Comparison of ENCODE assay signal across 19 cellular contexts in the genomic region with DNA sequence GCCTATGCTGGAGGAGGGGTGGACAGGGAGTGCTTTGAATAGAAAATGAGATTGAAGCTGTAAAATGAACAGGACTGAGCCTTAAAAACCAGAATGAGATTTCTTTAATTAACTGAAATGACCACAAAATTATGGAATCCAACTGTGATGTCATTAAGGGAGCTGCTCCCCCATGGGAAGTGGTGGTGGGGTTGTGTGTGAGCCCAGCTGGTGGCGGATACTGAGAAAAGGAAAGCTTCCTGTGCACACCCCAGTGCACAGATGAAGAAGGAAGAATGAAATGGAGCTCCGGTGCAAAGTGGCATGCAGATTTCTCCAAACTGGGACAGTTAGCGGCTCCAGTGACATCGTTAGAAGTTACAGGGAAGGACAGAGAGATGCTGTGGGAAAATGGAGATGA.
A peak's percentile ranks its signal among the peaks of the same experiment; 100 is the strongest.
DNase-seq lines count a peak whose midpoint lies in the region; ATAC-seq, FAIRE-seq and TF ChIP-seq lines count a peak whose summit lies in the region.
"Had no signal": no experiment of that assay in that cellular context is flagged by ENCODE, and none has a peak within 500 bp of the region (broad histone marks: within the 10 kb centered on the region; RNA-seq: fewer than 3 reads in every experiment).

No MANE protein-coding gene starts in this region.

- no peak overlapping the region for H3K4me3 Mint-ChIP-seq in MCF 10A (ENCODE audit: unreplicated experiment)
- no peak overlapping the region for H3K4me3 Mint-ChIP-seq in naive thymus-derived CD4-positive, alpha-beta T cell
- H3K4me3 Mint-ChIP-seq: CD4-positive, CD25-positive, alpha-beta regulatory T cell had no signal

- in situ Hi-C loops in GM12878 (cut with MboI), result no loop called here

- H3K9me3 ChIP-seq in breast epithelium, result no peaks in the 10 kb centered on the region
- no peaks in the 10 kb centered on the region for H3K9me3 ChIP-seq in GM12878 (replicated peaks; ENCODE audit: control insufficient read depth, insufficient read depth, low read length)
- H3K9me3 ChIP-seq in left ventricle myocardium inferior (replicated peaks), result no peaks in the 10 kb centered on the region
- H3K9me3 ChIP-seq in naive thymus-derived CD4-positive, alpha-beta T cell (ENCODE audit: control insufficient read depth in 2 of 3, low read length in 3 of 3), result no peaks in the 10 kb centered on the region
- H3K9me3 ChIP-seq: SJCRH30 had no signal

- no peak for TF ChIP-seq CTCF in MCF 10A (IDR thresholded peaks at IDR 0.05; ENCODE audit: unreplicated experiment)
- no peak for TF ChIP-seq CTCF in breast epithelium (IDR thresholded peaks at IDR 0.05)
- TF ChIP-seq CTCF in GM12878 (IDR thresholded peaks at IDR 0.05 in 2 of 3, conservative IDR thresholded peaks at IDR 0.05 in 1 of 3; ENCODE audit: control insufficient read depth in 2 of 3, extremely low read depth in 1 of 3, insufficient read depth in 1 of 3, low read depth in 3 of 3, low read length in 3 of 3), result no peak
- TF ChIP-seq CTCF in left ventricle myocardium inferior (IDR thresholded peaks at IDR 0.05; ENCODE audit: borderline replicate concordance), result no peak

- H3K27me3 ChIP-seq in breast epithelium (no peaks in the 10 kb centered on the region), GM12878 (replicated peaks in 1 of 2; ENCODE audit: control insufficient read depth in 2 of 2, insufficient read depth in 2 of 2, low read length in 1 of 2) (no peaks in the 10 kb centered on the region), left ventricle myocardium inferior (ENCODE audit: low read depth) (peaks cover 6% of the 10 kb centered on the region)
- H3K27me3 ChIP-seq in naive thymus-derived CD4-positive, alpha-beta T cell (ENCODE audit: control insufficient read depth in 2 of 2, insufficient read depth in 2 of 2, low read length in 2 of 2), result no peaks in the 10 kb centered on the region
- H3K27me3 ChIP-seq: SJCRH30 had no signal

- BruUV-seq in MCF 10A (replicated peaks; lab: Mats Ljungman, UMichigan) (no TSS peak), GM12878 (replicated peaks; lab: Mats Ljungman, UMichigan) (no TSS peak)

- H2AFZ ChIP-seq in GM12878 (ENCODE audit: control insufficient read depth, low read depth, low read length), result no peak overlapping the region; the same call in 1 of the 2 replicates

- H3K4me1 ChIP-seq in breast epithelium, result no peaks in the 10 kb centered on the region
- peaks cover 3% of the 10 kb centered on the region for H3K4me1 ChIP-seq in GM12878 (ENCODE audit: control insufficient read depth, insufficient read depth, low read length)
- peaks cover 13% of the 10 kb centered on the region for H3K4me1 ChIP-seq in left ventricle myocardium inferior
- H3K4me1 ChIP-seq in naive thymus-derived CD4-positive, alpha-beta T cell (ENCODE audit: control insufficient read depth in 2 of 2, insufficient read depth in 2 of 2, low read length in 2 of 2), result no peaks in the 10 kb centered on the region
- H3K4me1 ChIP-seq: SJCRH30 had no signal

- DNase-seq in MCF 10A (ENCODE audit: unreplicated experiment), result no peak
- DNase-seq in breast epithelium (ENCODE audit: low spot score in 2 of 2), result no peak
- no peak for DNase-seq in GM12878 (ENCODE audit: low read depth, low spot score)
- peak; percentile 23 for DNase-seq in left ventricle myocardium inferior
- no peak for DNase-seq in sciatic nerve (ENCODE audit: low spot score)
- no peak for DNase-seq in central memory CD4-positive, alpha-beta T cell
- no peak for DNase-seq in left colon
- no peak for DNase-seq in naive thymus-derived CD4-positive, alpha-beta T cell
- DNase-seq: CD4-positive, CD25-positive, alpha-beta regulatory T cell; DMS153; GDM1; NCI-H1105; NCI-H2081; NK-92 treated with Interleukin-12 subunit alpha and Interleukin-12 subunit beta, amount 100 ng/mL, for 24 hours; OCI-M1; SJCRH30 had no signal

- SMC1A ChIA-PET in GM12878 (lab: Charles Lee; ENCODE audit: uncharacterized antibody, unreplicated experiment), result no interaction called here

- H3K9ac ChIP-seq in GM12878 (ENCODE audit: control insufficient read depth, insufficient read depth, low read length), result no peak overlapping the region

- no peak for TF ChIP-seq RAD21 in GM12878 (IDR thresholded peaks at IDR 0.05; ENCODE audit: insufficient read depth, low read depth, low read length)

- H3K4me3 ChIP-seq in breast epithelium (no peak overlapping the region), GM12878 (no peak overlapping the region), left ventricle myocardium inferior (no peak overlapping the region)
- no peak overlapping the region for H3K4me3 ChIP-seq in naive thymus-derived CD4-positive, alpha-beta T cell (ENCODE audit: low read length)
- H3K4me3 ChIP-seq: SJCRH30 had no signal

- no peaks in the 10 kb centered on the region for H3K9me3 Mint-ChIP-seq in MCF 10A (ENCODE audit: unreplicated experiment)
- H3K9me3 Mint-ChIP-seq in naive thymus-derived CD4-positive, alpha-beta T cell, result no peaks in the 10 kb centered on the region
- H3K9me3 Mint-ChIP-seq: CD4-positive, CD25-positive, alpha-beta regulatory T cell had no signal

- H4K20me1 ChIP-seq in GM12878 (ENCODE audit: control insufficient read depth, insufficient read depth), result no peaks in the 10 kb centered on the region

- H3K79me2 ChIP-seq in GM12878 (ENCODE audit: control insufficient read depth, insufficient read depth, low read length), result no peaks in the 10 kb centered on the region

- peaks cover 6% of the 10 kb centered on the region for H3K36me3 Mint-ChIP-seq in MCF 10A (ENCODE audit: insufficient read depth, unreplicated experiment)
- no peaks in the 10 kb centered on the region for H3K36me3 Mint-ChIP-seq in naive thymus-derived CD4-positive, alpha-beta T cell
- H3K36me3 Mint-ChIP-seq: CD4-positive, CD25-positive, alpha-beta regulatory T cell had no signal

- RAD21 ChIA-PET in GM12878 (lab: Charles Lee; ENCODE audit: unreplicated experiment), result interaction anchor here (1.0 to 1.7 kb wide), 2 partner anchors 25 to 145 kb away, joined by 3 to 4 read pairs; no protein-coding TSS in a partner anchor

- peaks cover 12% of the 10 kb centered on the region for H3K4me1 Mint-ChIP-seq in MCF 10A (ENCODE audit: insufficient read depth, unreplicated experiment)
- H3K4me1 Mint-ChIP-seq in naive thymus-derived CD4-positive, alpha-beta T cell, result peaks cover 0 to 2% (median 0%) of the 10 kb centered on the region in 7 donors

- peak overlapping the region; percentile 77 for H3K27ac Mint-ChIP-seq in MCF 10A (ENCODE audit: low read depth, unreplicated experiment)
- peak overlapping the region in 1 of 9 donors; percentile 5 for H3K27ac Mint-ChIP-seq in naive thymus-derived CD4-positive, alpha-beta T cell
- H3K27ac Mint-ChIP-seq: CD4-positive, CD25-positive, alpha-beta regulatory T cell had no signal

- no peak for FAIRE-seq in GM12878 (lab: Jason Lieb, UNC)
- FAIRE-seq: H1 had no signal

- no peak overlapping the region for H3K27ac ChIP-seq in breast epithelium
- no peak overlapping the region for H3K27ac ChIP-seq in GM12878 (ENCODE audit: control insufficient read depth, insufficient read depth)
- H3K27ac ChIP-seq in left ventricle myocardium inferior (replicated peaks), result peak overlapping the region; percentile 76
- no peak overlapping the region for H3K27ac ChIP-seq in naive thymus-derived CD4-positive, alpha-beta T cell (ENCODE audit: low read depth, low read length)
- H3K27ac ChIP-seq: 22Rv1, RWPE1, SJCRH30 had no signal

- CTCF ChIA-PET in MCF 10A (lab: Yijun Ruan, JAX), result interaction anchor here (1.0 kb wide), 1 partner anchor 8 kb away, joined by 3 read pairs; no protein-coding TSS in a partner anchor
- CTCF ChIA-PET in GM12878 (lab: Yijun Ruan, JAX), result interaction anchor here (0.7 to 1.9 kb wide), 3 partner anchors 21 to 110 kb away, joined by 3 to 4 read pairs (median 4); no protein-coding TSS in a partner anchor
- CTCF ChIA-PET in naive thymus-derived CD4-positive, alpha-beta T cell (lab: Charles Lee), result no interaction called here

- ATAC-seq in GM12878 (peak; percentile 29; the same call in 2 of the 3 replicates), sciatic nerve (peak; percentile 39), left colon (no peak)
- ATAC-seq in naive thymus-derived CD4-positive, alpha-beta T cell, result no peak

- TF ChIP-seq POLR2A in breast epithelium (IDR thresholded peaks at IDR 0.05) (no peak), GM12878 (IDR thresholded peaks at IDR 0.05; ENCODE audit: low read depth, low read length) (no peak)

- no peak for TF ChIP-seq EP300 in GM12878 (IDR thresholded peaks at IDR 0.05; ENCODE audit: borderline replicate concordance in 1 of 2, control insufficient read depth in 1 of 2, low read depth in 2 of 2, low read length in 2 of 2)

- WGBS in GM12878 (ENCODE audit: insufficient coverage, insufficient replicate concordance, low lambda C conversion rate, missing lambda C conversion rate), result 32% methylated on average over 4 of the region's 4 CpGs

- intact Hi-C loops in MCF 10A (cut with micrococcal nuclease) (no loop called here), breast epithelium (cut with DNase I; ENCODE audit: low total_unique reads) (no loop called here), GM12878 (cut with micrococcal nuclease; ENCODE audit: unreplicated experiment) (no loop called here), left ventricle myocardium inferior (cut with micrococcal nuclease) (no loop called here), sciatic nerve (cut with DNase I) (no loop called here), left colon (cut with DNase I, micrococcal nuclease) (no loop called here)
- intact Hi-C loops in naive thymus-derived CD4-positive, alpha-beta T cell (cut with micrococcal nuclease), result no loop called here

- peaks cover 18% of the 10 kb centered on the region for H3K27me3 Mint-ChIP-seq in MCF 10A (ENCODE audit: insufficient read depth, unreplicated experiment)
- H3K27me3 Mint-ChIP-seq in naive thymus-derived CD4-positive, alpha-beta T cell, result peaks cover 0 to 17% (median 3%) of the 10 kb centered on the region in 5 donors

- H3K4me2 ChIP-seq in GM12878 (ENCODE audit: control insufficient read depth, insufficient read depth), result no peak overlapping the region

- H3K36me3 ChIP-seq in breast epithelium, result no peaks in the 10 kb centered on the region
- H3K36me3 ChIP-seq in GM12878 (ENCODE audit: control insufficient read depth in 2 of 2, insufficient read depth in 2 of 2, low read length in 1 of 2), result no peaks in the 10 kb centered on the region
- no peaks in the 10 kb centered on the region for H3K36me3 ChIP-seq in left ventricle myocardium inferior
- H3K36me3 ChIP-seq in naive thymus-derived CD4-positive, alpha-beta T cell (ENCODE audit: control insufficient read depth in 2 of 3, insufficient read depth in 3 of 3, low read length in 3 of 3), result no peaks in the 10 kb centered on the region
- H3K36me3 ChIP-seq: SJCRH30 had no signal

- POLR2A ChIA-PET in MCF 10A (lab: Yijun Ruan, JAX), result interaction anchor here (0.6 kb wide), 2 partner anchors 143 to 732 kb away, joined by 3 read pairs; no protein-coding TSS in a partner anchor
- POLR2A ChIA-PET in GM12878 (lab: Charles Lee), result interaction anchor here (0.5 to 1.2 kb wide), 3 partner anchors 12 to 446 kb away, joined by 3 to 4 read pairs (median 3); no protein-coding TSS in a partner anchor
- POLR2A ChIA-PET in naive thymus-derived CD4-positive, alpha-beta T cell (lab: Charles Lee), result no interaction called here

TF ChIP-seq in GM12878, 131 proteins besides CTCF, POLR2A, EP300 and RAD21 (continues in another document):
- TF ChIP-seq IKZF1 (conservative IDR thresholded peaks at IDR 0.05) (peak; percentile 23; the same call in 1 of the 2 replicates), MEF2B (IDR thresholded peaks at IDR 0.05; ENCODE audit: partially characterized antibody, poor library complexity, severe bottlenecking) (peak; percentile 16), POU2F2 (IDR thresholded peaks at IDR 0.05; ENCODE audit: borderline replicate concordance, low read depth, low read length) (no peak)

Comparison
In these comparisons a context has a peak if more than half of its experiments do, and no peak if none do; other contexts are left out.
1. ATAC-seq: peak in GM12878 (single experiment) and sciatic nerve (single experiment); none in left colon (single experiment) and naive thymus-derived CD4-positive, alpha-beta T cell (single experiment).